ENCODE assay signal across 26 cellular contexts in genomic region chr6:156601821-156602301, GRCh38.
DNase-seq lines count a peak whose midpoint lies in the region; ATAC-seq and TF ChIP-seq lines count a peak whose summit lies in the region.
"Had no signal": no experiment of that assay in that cellular context is flagged by ENCODE, and none has a peak within 500 bp of the region (broad histone marks: within the 10 kb centered on the region; RNA-seq: fewer than 3 reads in every experiment).

No MANE protein-coding gene starts in this region.

- H3K9me3 Mint-ChIP-seq in glutamatergic neuron (ENCODE audit: unreplicated experiment): peaks cover 10% of the 10 kb centered on the region
- H3K9me3 Mint-ChIP-seq in stimulated activated memory B cell treated with anti-CD40 and anti-IgM and Interleukin-4, amounts not matched to agents 10 μg/mL and 1 μg/mL and 100 μg/mL, for 72 hours: peaks cover 2% of the 10 kb centered on the region
- H3K9me3 Mint-ChIP-seq: CD4-positive, alpha-beta T cell had no signal

- H3K79me2 ChIP-seq in KMS-11 (ENCODE audit: insufficient read depth, low read depth): no peaks in the 10 kb centered on the region

- CTCF ChIA-PET in RWPE1 (lab: Yijun Ruan, JAX): interaction anchor here (0.6 kb wide), 1 partner anchor 10 kb away, joined by 4 read pairs; no protein-coding TSS in a partner anchor

- H3K36me3 ChIP-seq in KMS-11 (ENCODE audit: insufficient read depth): no peaks in the 10 kb centered on the region
- H3K36me3 ChIP-seq: BLaER1, MG63, SJCRH30 had no signal

- H3K27me3 ChIP-seq in KMS-11 (ENCODE audit: insufficient read depth, low read depth): no peaks in the 10 kb centered on the region
- H3K27me3 ChIP-seq: BLaER1, MG63, SJCRH30 had no signal

- TF ChIP-seq CTCF in GM13976 (IDR thresholded peaks at IDR 0.05; ENCODE audit: borderline replicate concordance, control extremely low read depth, extremely low read depth, insufficient read depth, missing control alignments): no peak
- no peak for TF ChIP-seq CTCF in KMS-11 (conservative IDR thresholded peaks at IDR 0.05; ENCODE audit: low read depth, low read length)
- TF ChIP-seq CTCF in glutamatergic neuron (IDR thresholded peaks at IDR 0.05; ENCODE audit: partially characterized antibody, unreplicated experiment): no peak
- no peak for TF ChIP-seq CTCF in RWPE1 (conservative IDR thresholded peaks at IDR 0.05; ENCODE audit: low read depth)

- in situ Hi-C loops in GM13976 (cut with MboI; ENCODE audit: low sequenced_read_pairs, unreplicated experiment): no loop called here

- H2AFZ ChIP-seq in KMS-11 (ENCODE audit: low read depth): peak overlapping the region; percentile 37; the same call in 1 of the 2 replicates

- peak overlapping the region; percentile 65 for H3K27ac Mint-ChIP-seq in glutamatergic neuron (ENCODE audit: unreplicated experiment)
- no peak overlapping the region for H3K27ac Mint-ChIP-seq in stimulated activated memory B cell treated with anti-CD40 and anti-IgM and Interleukin-4, amounts not matched to agents 10 μg/mL and 1 μg/mL and 100 μg/mL, for 72 hours
- H3K27ac Mint-ChIP-seq: CD4-positive, alpha-beta T cell; IgD-negative memory B cell had no signal

- no peaks in the 10 kb centered on the region for H4K20me1 ChIP-seq in KMS-11 (ENCODE audit: insufficient read depth)
- H4K20me1 ChIP-seq: BLaER1 had no signal

- no peak for ATAC-seq in stimulated activated memory B cell treated with anti-CD40 and anti-IgM and Interleukin-4, amounts not matched to agents 10 μg/mL and 1 μg/mL and 100 μg/mL, for 72 hours
- ATAC-seq: GM12878, HCT116, Panc1 had no signal

- H3K4me3 Mint-ChIP-seq in glutamatergic neuron (ENCODE audit: unreplicated experiment): no peak overlapping the region
- peak overlapping the region; percentile 25 for H3K4me3 Mint-ChIP-seq in stimulated activated memory B cell treated with anti-CD40 and anti-IgM and Interleukin-4, amounts not matched to agents 10 μg/mL and 1 μg/mL and 100 μg/mL, for 72 hours
- H3K4me3 Mint-ChIP-seq: CD4-positive, alpha-beta T cell; IgD-negative memory B cell had no signal

- H3K27ac ChIP-seq in KMS-11: peak overlapping the region; percentile 13; the same call in 1 of the 2 replicates
- H3K27ac ChIP-seq in RWPE1: no peak overlapping the region
- H3K27ac ChIP-seq: BLaER1, HL-60, SJCRH30 had no signal

- H3K27me3 Mint-ChIP-seq in glutamatergic neuron (ENCODE audit: unreplicated experiment): peaks cover 5% of the 10 kb centered on the region
- H3K27me3 Mint-ChIP-seq in stimulated activated memory B cell treated with anti-CD40 and anti-IgM and Interleukin-4, amounts not matched to agents 10 μg/mL and 1 μg/mL and 100 μg/mL, for 72 hours: peaks cover 20% of the 10 kb centered on the region
- H3K27me3 Mint-ChIP-seq: CD4-positive, alpha-beta T cell had no signal

- H3K36me3 Mint-ChIP-seq in glutamatergic neuron (ENCODE audit: unreplicated experiment): no peaks in the 10 kb centered on the region
- peaks cover 5% of the 10 kb centered on the region for H3K36me3 Mint-ChIP-seq in stimulated activated memory B cell treated with anti-CD40 and anti-IgM and Interleukin-4, amounts not matched to agents 10 μg/mL and 1 μg/mL and 100 μg/mL, for 72 hours

- POLR2A ChIA-PET in RWPE1 (lab: Yijun Ruan, JAX; ENCODE audit: low non-redundant PET): no interaction called here

- H3K4me1 Mint-ChIP-seq in glutamatergic neuron (ENCODE audit: low read depth, unreplicated experiment): peaks cover 38% of the 10 kb centered on the region
- H3K4me1 Mint-ChIP-seq in stimulated activated memory B cell treated with anti-CD40 and anti-IgM and Interleukin-4, amounts not matched to agents 10 μg/mL and 1 μg/mL and 100 μg/mL, for 72 hours: peaks cover 14% of the 10 kb centered on the region

- H3K9ac ChIP-seq in KMS-11: peak overlapping the region; percentile 20; the same call in 1 of the 2 replicates
- H3K9ac ChIP-seq: BLaER1 had no signal

- DNase-seq in GM13976 (ENCODE audit: low spot score) (peak; percentile 21), glutamatergic neuron (no peak), NCI-H2171 treated with DMSO at 0.1 percent for 48 hours (lab: John Stamatoyannopoulos, UW) (no peak), NCI-H2081 treated with DMSO at 0.1 percent for 48 hours (lab: John Stamatoyannopoulos, UW) (no peak), RWPE1 (ENCODE audit: low spot score) (no peak)
- DNase-seq: CD4-positive, alpha-beta T cell; COR-L47; DMS79; Kasumi-1; MG63; NCI-H1092; NCI-H1436 treated with DMSO at 0.1 percent for 48 hours; NCI-H1930; NCI-H226; NCI-H510A treated with DMSO at 0.1 percent for 48 hours; NCI-H748 treated with DMSO at 0.1 percent for 48 hours; NK-92 treated with Interleukin-12 subunit alpha and Interleukin-12 subunit beta, amount 100 ng/mL, for 24 hours; SJCRH30 had no signal

- no peak overlapping the region for H3K4me3 ChIP-seq in KMS-11 (IDR thresholded peaks at IDR 0.05; ENCODE audit: insufficient read depth, low read depth, low read length)
- H3K4me3 ChIP-seq: BLaER1, GM12878, MG63, SJCRH30 had no signal

- H3K4me1 ChIP-seq in KMS-11 (ENCODE audit: low read depth, poor library complexity, severe bottlenecking): peaks cover 22% of the 10 kb centered on the region
- H3K4me1 ChIP-seq: SJCRH30 had no signal

- H3K4me2 ChIP-seq in KMS-11: peak overlapping the region; percentile 70
- H3K4me2 ChIP-seq: BLaER1 had no signal
